In the genomic region with DNA sequence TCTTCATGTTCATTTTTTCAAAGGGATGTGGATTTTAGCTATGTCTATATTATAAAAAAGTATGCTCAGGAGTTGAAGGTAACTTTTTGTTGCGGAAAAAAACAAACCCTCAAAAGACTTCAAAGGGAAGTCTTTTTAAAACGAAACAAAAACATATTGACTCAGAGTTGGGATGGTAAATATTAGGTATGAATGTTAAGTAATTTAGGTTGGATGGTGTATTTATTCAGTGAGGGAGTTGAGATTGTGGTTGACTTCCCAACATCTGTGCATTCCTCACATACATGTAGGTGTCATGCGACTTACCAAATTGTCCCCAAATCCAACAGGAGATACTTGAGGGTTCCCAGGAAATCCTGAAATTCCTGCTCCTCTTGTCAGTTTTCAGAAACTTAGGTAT, we compare ENCODE assay signal across 1 cellular context.
TF ChIP-seq lines count a peak whose summit lies in the region.

No MANE protein-coding gene starts in this region.

TF ChIP-seq in HepG2, 621 proteins besides CTCF, POLR2A, EP300 and RAD21 (continued from another document and continues in another):
- 0 out of 2 replicates have a peak, but pooled peaks have one; percentile 23 for TF ChIP-seq HOXA3 (CRISPR knock-in tag; IDR thresholded peaks at IDR 0.05)
- TF ChIP-seq ZEB1 (IDR thresholded peaks at IDR 0.05; ENCODE audit: insufficient replicate concordance, low read depth), result no peak
- TF ChIP-seq LCORL (IDR thresholded peaks at IDR 0.05), result peak; percentile 97
- TF ChIP-seq LCORL (CRISPR knock-in tag; IDR thresholded peaks at IDR 0.05), result peak; percentile 97
- TF ChIP-seq HOXD1 (CRISPR knock-in tag; IDR thresholded peaks at IDR 0.05), result peak; percentile 59; the same call in 1 of the 2 replicates
- TF ChIP-seq TRIM24 (CRISPR knock-in tag; IDR thresholded peaks at IDR 0.05), result peak; percentile 72; the same call in 1 of the 2 replicates
- TF ChIP-seq, protein P1, sequence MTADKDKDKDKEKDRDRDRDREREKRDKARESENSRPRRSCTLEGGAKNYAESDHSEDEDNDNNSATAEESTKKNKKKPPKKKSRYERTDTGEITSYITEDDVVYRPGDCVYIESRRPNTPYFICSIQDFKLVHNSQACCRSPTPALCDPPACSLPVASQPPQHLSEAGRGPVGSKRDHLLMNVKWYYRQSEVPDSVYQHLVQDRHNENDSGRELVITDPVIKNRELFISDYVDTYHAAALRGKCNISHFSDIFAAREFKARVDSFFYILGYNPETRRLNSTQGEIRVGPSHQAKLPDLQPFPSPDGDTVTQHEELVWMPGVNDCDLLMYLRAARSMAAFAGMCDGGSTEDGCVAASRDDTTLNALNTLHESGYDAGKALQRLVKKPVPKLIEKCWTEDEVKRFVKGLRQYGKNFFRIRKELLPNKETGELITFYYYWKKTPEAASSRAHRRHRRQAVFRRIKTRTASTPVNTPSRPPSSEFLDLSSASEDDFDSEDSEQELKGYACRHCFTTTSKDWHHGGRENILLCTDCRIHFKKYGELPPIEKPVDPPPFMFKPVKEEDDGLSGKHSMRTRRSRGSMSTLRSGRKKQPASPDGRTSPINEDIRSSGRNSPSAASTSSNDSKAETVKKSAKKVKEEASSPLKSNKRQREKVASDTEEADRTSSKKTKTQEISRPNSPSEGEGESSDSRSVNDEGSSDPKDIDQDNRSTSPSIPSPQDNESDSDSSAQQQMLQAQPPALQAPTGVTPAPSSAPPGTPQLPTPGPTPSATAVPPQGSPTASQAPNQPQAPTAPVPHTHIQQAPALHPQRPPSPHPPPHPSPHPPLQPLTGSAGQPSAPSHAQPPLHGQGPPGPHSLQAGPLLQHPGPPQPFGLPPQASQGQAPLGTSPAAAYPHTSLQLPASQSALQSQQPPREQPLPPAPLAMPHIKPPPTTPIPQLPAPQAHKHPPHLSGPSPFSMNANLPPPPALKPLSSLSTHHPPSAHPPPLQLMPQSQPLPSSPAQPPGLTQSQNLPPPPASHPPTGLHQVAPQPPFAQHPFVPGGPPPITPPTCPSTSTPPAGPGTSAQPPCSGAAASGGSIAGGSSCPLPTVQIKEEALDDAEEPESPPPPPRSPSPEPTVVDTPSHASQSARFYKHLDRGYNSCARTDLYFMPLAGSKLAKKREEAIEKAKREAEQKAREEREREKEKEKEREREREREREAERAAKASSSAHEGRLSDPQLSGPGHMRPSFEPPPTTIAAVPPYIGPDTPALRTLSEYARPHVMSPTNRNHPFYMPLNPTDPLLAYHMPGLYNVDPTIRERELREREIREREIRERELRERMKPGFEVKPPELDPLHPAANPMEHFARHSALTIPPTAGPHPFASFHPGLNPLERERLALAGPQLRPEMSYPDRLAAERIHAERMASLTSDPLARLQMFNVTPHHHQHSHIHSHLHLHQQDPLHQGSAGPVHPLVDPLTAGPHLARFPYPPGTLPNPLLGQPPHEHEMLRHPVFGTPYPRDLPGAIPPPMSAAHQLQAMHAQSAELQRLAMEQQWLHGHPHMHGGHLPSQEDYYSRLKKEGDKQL (CRISPR knock-in tag; IDR thresholded peaks at IDR 0.05; ENCODE audit: low read depth), result peak; percentile 91
- TF ChIP-seq, protein P2, sequence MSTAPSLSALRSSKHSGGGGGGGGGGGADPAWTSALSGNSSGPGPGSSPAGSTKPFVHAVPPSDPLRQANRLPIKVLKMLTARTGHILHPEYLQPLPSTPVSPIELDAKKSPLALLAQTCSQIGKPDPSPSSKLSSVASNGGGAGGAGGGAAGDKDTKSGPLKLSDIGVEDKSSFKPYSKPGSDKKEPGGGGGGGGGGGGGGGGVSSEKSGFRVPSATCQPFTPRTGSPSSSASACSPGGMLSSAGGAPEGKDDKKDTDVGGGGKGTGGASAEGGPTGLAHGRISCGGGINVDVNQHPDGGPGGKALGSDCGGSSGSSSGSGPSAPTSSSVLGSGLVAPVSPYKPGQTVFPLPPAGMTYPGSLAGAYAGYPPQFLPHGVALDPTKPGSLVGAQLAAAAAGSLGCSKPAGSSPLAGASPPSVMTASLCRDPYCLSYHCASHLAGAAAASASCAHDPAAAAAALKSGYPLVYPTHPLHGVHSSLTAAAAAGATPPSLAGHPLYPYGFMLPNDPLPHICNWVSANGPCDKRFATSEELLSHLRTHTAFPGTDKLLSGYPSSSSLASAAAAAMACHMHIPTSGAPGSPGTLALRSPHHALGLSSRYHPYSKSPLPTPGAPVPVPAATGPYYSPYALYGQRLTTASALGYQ (CRISPR knock-in tag; IDR thresholded peaks at IDR 0.05), result peak; percentile 95
- no peak for TF ChIP-seq RFX1 (IDR thresholded peaks at IDR 0.05)
- TF ChIP-seq, protein P3, sequence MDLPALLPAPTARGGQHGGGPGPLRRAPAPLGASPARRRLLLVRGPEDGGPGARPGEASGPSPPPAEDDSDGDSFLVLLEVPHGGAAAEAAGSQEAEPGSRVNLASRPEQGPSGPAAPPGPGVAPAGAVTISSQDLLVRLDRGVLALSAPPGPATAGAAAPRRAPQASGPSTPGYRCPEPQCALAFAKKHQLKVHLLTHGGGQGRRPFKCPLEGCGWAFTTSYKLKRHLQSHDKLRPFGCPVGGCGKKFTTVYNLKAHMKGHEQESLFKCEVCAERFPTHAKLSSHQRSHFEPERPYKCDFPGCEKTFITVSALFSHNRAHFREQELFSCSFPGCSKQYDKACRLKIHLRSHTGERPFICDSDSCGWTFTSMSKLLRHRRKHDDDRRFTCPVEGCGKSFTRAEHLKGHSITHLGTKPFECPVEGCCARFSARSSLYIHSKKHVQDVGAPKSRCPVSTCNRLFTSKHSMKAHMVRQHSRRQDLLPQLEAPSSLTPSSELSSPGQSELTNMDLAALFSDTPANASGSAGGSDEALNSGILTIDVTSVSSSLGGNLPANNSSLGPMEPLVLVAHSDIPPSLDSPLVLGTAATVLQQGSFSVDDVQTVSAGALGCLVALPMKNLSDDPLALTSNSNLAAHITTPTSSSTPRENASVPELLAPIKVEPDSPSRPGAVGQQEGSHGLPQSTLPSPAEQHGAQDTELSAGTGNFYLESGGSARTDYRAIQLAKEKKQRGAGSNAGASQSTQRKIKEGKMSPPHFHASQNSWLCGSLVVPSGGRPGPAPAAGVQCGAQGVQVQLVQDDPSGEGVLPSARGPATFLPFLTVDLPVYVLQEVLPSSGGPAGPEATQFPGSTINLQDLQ (CRISPR knock-in tag; IDR thresholded peaks at IDR 0.05), result no peak
- peak; percentile 86 for TF ChIP-seq HDAC2 (CRISPR knock-in tag; IDR thresholded peaks at IDR 0.05)
- TF ChIP-seq ZNF878 (CRISPR knock-in tag; IDR thresholded peaks at IDR 0.05), result peak; percentile 66; the same call in 1 of the 2 replicates
- TF ChIP-seq ZNF282 (IDR thresholded peaks at IDR 0.05; ENCODE audit: partially characterized antibody), result no peak
- TF ChIP-seq ZNF605 (CRISPR knock-in tag; IDR thresholded peaks at IDR 0.05), result peak; percentile 25; the same call in 1 of the 2 replicates
- peak; percentile 75 for TF ChIP-seq CEBPG (CRISPR knock-in tag; IDR thresholded peaks at IDR 0.05)
- peak; percentile 99 for TF ChIP-seq NFIC (IDR thresholded peaks at IDR 0.05; ENCODE audit: low read length)
- TF ChIP-seq SATB2 (CRISPR knock-in tag; IDR thresholded peaks at IDR 0.05), result peak; percentile 57; the same call in 1 of the 2 replicates
- no peak for TF ChIP-seq NFE2L2 (IDR thresholded peaks at IDR 0.05; ENCODE audit: low read length)
- TF ChIP-seq CBFB (CRISPR knock-in tag; IDR thresholded peaks at IDR 0.05), result peak; percentile 99
- peak; percentile 47; the same call in 1 of the 2 replicates for TF ChIP-seq ARNTL (CRISPR knock-in tag; IDR thresholded peaks at IDR 0.05)
- TF ChIP-seq, protein P4, sequence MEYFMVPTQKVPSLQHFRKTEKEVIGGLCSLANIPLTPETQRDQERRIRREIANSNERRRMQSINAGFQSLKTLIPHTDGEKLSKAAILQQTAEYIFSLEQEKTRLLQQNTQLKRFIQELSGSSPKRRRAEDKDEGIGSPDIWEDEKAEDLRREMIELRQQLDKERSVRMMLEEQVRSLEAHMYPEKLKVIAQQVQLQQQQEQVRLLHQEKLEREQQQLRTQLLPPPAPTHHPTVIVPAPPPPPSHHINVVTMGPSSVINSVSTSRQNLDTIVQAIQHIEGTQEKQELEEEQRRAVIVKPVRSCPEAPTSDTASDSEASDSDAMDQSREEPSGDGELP (IDR thresholded peaks at IDR 0.05; ENCODE audit: borderline replicate concordance, low read depth), result peak; percentile 79
- no peak; the same call in 1 of the 2 replicates for TF ChIP-seq ARNT2 (CRISPR knock-in tag; IDR thresholded peaks at IDR 0.05; ENCODE audit: low read depth)
- peak; percentile 93 for TF ChIP-seq FOXK1 (CRISPR knock-in tag; IDR thresholded peaks at IDR 0.05; ENCODE audit: borderline replicate concordance, low read depth)
- TF ChIP-seq, protein P5, sequence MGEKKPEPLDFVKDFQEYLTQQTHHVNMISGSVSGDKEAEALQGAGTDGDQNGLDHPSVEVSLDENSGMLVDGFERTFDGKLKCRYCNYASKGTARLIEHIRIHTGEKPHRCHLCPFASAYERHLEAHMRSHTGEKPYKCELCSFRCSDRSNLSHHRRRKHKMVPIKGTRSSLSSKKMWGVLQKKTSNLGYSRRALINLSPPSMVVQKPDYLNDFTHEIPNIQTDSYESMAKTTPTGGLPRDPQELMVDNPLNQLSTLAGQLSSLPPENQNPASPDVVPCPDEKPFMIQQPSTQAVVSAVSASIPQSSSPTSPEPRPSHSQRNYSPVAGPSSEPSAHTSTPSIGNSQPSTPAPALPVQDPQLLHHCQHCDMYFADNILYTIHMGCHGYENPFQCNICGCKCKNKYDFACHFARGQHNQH (CRISPR knock-in tag; IDR thresholded peaks at IDR 0.05), result 0 out of 2 replicates have a peak, but pooled peaks have one; percentile 59
- TF ChIP-seq, protein P6, sequence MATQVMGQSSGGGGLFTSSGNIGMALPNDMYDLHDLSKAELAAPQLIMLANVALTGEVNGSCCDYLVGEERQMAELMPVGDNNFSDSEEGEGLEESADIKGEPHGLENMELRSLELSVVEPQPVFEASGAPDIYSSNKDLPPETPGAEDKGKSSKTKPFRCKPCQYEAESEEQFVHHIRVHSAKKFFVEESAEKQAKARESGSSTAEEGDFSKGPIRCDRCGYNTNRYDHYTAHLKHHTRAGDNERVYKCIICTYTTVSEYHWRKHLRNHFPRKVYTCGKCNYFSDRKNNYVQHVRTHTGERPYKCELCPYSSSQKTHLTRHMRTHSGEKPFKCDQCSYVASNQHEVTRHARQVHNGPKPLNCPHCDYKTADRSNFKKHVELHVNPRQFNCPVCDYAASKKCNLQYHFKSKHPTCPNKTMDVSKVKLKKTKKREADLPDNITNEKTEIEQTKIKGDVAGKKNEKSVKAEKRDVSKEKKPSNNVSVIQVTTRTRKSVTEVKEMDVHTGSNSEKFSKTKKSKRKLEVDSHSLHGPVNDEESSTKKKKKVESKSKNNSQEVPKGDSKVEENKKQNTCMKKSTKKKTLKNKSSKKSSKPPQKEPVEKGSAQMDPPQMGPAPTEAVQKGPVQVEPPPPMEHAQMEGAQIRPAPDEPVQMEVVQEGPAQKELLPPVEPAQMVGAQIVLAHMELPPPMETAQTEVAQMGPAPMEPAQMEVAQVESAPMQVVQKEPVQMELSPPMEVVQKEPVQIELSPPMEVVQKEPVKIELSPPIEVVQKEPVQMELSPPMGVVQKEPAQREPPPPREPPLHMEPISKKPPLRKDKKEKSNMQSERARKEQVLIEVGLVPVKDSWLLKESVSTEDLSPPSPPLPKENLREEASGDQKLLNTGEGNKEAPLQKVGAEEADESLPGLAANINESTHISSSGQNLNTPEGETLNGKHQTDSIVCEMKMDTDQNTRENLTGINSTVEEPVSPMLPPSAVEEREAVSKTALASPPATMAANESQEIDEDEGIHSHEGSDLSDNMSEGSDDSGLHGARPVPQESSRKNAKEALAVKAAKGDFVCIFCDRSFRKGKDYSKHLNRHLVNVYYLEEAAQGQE (IDR thresholded peaks at IDR 0.05; ENCODE audit: borderline replicate concordance in 1 of 2, low read depth in 1 of 2, low read length in 2 of 2), result peak in 1 of 2 experiments; percentile 68; a peak in 1 of 4 replicates
- 0 out of 2 replicates have a peak, but pooled peaks have one; percentile 58 for TF ChIP-seq KDM4B (CRISPR knock-in tag; IDR thresholded peaks at IDR 0.05)
- 0 out of 2 replicates have a peak, but pooled peaks have one; percentile 12 for TF ChIP-seq ZNF121 (CRISPR knock-in tag; IDR thresholded peaks at IDR 0.05)
- peak; percentile 96 for TF ChIP-seq SOX5 (CRISPR knock-in tag; IDR thresholded peaks at IDR 0.05; ENCODE audit: borderline replicate concordance)
- TF ChIP-seq NCOR1 (IDR thresholded peaks at IDR 0.05; ENCODE audit: borderline replicate concordance, low read length), result peak; percentile 48; the same call in 1 of the 2 replicates
- TF ChIP-seq, protein P7, sequence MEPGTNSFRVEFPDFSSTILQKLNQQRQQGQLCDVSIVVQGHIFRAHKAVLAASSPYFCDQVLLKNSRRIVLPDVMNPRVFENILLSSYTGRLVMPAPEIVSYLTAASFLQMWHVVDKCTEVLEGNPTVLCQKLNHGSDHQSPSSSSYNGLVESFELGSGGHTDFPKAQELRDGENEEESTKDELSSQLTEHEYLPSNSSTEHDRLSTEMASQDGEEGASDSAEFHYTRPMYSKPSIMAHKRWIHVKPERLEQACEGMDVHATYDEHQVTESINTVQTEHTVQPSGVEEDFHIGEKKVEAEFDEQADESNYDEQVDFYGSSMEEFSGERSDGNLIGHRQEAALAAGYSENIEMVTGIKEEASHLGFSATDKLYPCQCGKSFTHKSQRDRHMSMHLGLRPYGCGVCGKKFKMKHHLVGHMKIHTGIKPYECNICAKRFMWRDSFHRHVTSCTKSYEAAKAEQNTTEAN (CRISPR knock-in tag; conservative IDR thresholded peaks at IDR 0.05), result peak; percentile 71
- TF ChIP-seq TARDBP (CRISPR knock-in tag; IDR thresholded peaks at IDR 0.05), result peak; percentile 64; the same call in 1 of the 2 replicates
- 0 out of 2 replicates have a peak, but pooled peaks have one; percentile 58 for TF ChIP-seq TP53 (CRISPR knock-in tag; conservative IDR thresholded peaks at IDR 0.05)
- TF ChIP-seq TBX2 (CRISPR knock-in tag; IDR thresholded peaks at IDR 0.05; ENCODE audit: borderline replicate concordance), result peak; percentile 92
- peak in 1 of 2 experiments; percentile 92; a peak in 2 of 4 replicates for TF ChIP-seq KLF16 (CRISPR knock-in tag; IDR thresholded peaks at IDR 0.05)
- TF ChIP-seq MXD4 (CRISPR knock-in tag; IDR thresholded peaks at IDR 0.05), result no peak
- peak; percentile 44; the same call in 1 of the 2 replicates for TF ChIP-seq MEIS2 (CRISPR knock-in tag; IDR thresholded peaks at IDR 0.05)
- TF ChIP-seq CHD4 (IDR thresholded peaks at IDR 0.05; ENCODE audit: borderline replicate concordance, low read length), result peak; percentile 44; the same call in 1 of the 2 replicates
- TF ChIP-seq NFKBIZ (CRISPR knock-in tag; IDR thresholded peaks at IDR 0.05), result peak; percentile 87
- peak; percentile 68; the same call in 1 of the 2 replicates for TF ChIP-seq SIX4 (CRISPR knock-in tag; IDR thresholded peaks at IDR 0.05)
- TF ChIP-seq SP5 (CRISPR knock-in tag; IDR thresholded peaks at IDR 0.05; ENCODE audit: borderline replicate concordance, low read depth), result peak; percentile 78
- TF ChIP-seq PCBP1 (IDR thresholded peaks at IDR 0.05; ENCODE audit: borderline replicate concordance, low read depth, low read length), result no peak
- peak; percentile 71 for TF ChIP-seq TCF7L2 (IDR thresholded peaks at IDR 0.05; ENCODE audit: low read depth, low read length)
- TF ChIP-seq RCOR2 (CRISPR knock-in tag; IDR thresholded peaks at IDR 0.05), result peak; percentile 86
- TF ChIP-seq, protein P8, sequence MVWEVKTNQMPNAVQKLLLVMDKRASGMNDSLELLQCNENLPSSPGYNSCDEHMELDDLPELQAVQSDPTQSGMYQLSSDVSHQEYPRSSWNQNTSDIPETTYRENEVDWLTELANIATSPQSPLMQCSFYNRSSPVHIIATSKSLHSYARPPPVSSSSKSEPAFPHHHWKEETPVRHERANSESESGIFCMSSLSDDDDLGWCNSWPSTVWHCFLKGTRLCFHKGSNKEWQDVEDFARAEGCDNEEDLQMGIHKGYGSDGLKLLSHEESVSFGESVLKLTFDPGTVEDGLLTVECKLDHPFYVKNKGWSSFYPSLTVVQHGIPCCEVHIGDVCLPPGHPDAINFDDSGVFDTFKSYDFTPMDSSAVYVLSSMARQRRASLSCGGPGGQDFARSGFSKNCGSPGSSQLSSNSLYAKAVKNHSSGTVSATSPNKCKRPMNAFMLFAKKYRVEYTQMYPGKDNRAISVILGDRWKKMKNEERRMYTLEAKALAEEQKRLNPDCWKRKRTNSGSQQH (CRISPR knock-in tag; IDR thresholded peaks at IDR 0.05; ENCODE audit: low read depth), result no peak
